In genomic region chr9:120557205-120557604, GRCh38 we compare ENCODE assay signal across 32 cellular contexts.
"Had no signal": no experiment of that assay in that cellular context is flagged by ENCODE, and none has a peak within 500 bp of the region (broad histone marks: within the 10 kb centered on the region; RNA-seq: fewer than 3 reads in every experiment).

No MANE protein-coding gene starts in this region.

- H3K27me3 ChIP-seq: brain microvascular endothelial cell, dorsolateral prefrontal cortex, gastroesophageal sphincter, heart right ventricle had no signal

- H3K27ac Mint-ChIP-seq: activated CD4-positive, alpha-beta memory T cell treated with anti-CD3 and anti-CD28 coated beads for 36 hours; activated CD4-positive, alpha-beta T cell treated with anti-CD3 and anti-CD28 coated beads for 36 hours; activated CD4-positive, alpha-beta T cell treated with anti-CD3 and anti-CD28 coated beads, Interleukin-2, amount 10 ng/mL, durations not matched to agents 24 days and 14 days; activated CD8-positive, alpha-beta memory T cell treated with anti-CD3 and anti-CD28 coated beads, Interleukin-2, amount 10 ng/mL, durations not matched to agents 7 days and 5 days; activated CD8-positive, alpha-beta T cell treated with anti-CD3 and anti-CD28 coated beads, Interleukin-2, amount 10 ng/mL, durations not matched to agents 7 days and 5 days; activated naive CD4-positive, alpha-beta T cell treated with anti-CD3 and anti-CD28 coated beads, Interleukin-2, amount 50 U/mL, for 24 hours; activated naive CD8-positive, alpha-beta T cell treated with anti-CD3 and anti-CD28 coated beads, Interleukin-2, amount 10 ng/mL, durations not matched to agents 7 days and 5 days; activated T-helper 1 cell treated with anti-CD3 and anti-CD28 coated beads, Interleukin-12 subunit alpha, Interleukin-12 subunit beta, Interleukin-2, Interleukin-4 antibody, amounts not matched to agents 30 ng/mL and 10 ng/mL and 1 ng/mL, durations not matched to agents 14 hours and 24 hours and 36 hours; activated T-helper 2 cell treated with anti-CD3 and anti-CD28 coated beads, Interferon-gamma antibody, Interleukin-2, Interleukin-4, amounts not matched to agents 10 μg/mL and 5 μg/mL and 100 μg/mL, durations not matched to agents 14 hours and 24 hours and 36 hours; dendritic cell treated with granulocyte-macrophage colony-stimulating factor and Interleukin-4, amounts not matched to agents 40 ng/mL and 50 ng/mL, for 4 days; endodermal cell had no signal

- FAIRE-seq: astrocyte, bronchial epithelial cell had no signal

- H3K4me3 Mint-ChIP-seq: activated CD4-positive, alpha-beta memory T cell treated with anti-CD3 and anti-CD28 coated beads for 36 hours; activated CD4-positive, alpha-beta T cell treated with anti-CD3 and anti-CD28 coated beads for 36 hours; activated CD4-positive, alpha-beta T cell treated with anti-CD3 and anti-CD28 coated beads, Interleukin-2, amount 10 ng/mL, durations not matched to agents 24 days and 14 days; activated CD8-positive, alpha-beta memory T cell treated with anti-CD3 and anti-CD28 coated beads, Interleukin-2, amount 10 ng/mL, durations not matched to agents 7 days and 5 days; activated CD8-positive, alpha-beta T cell treated with anti-CD3 and anti-CD28 coated beads, Interleukin-2, amount 10 ng/mL, durations not matched to agents 7 days and 5 days; activated naive CD4-positive, alpha-beta T cell treated with anti-CD3 and anti-CD28 coated beads, Interleukin-2, amount 50 U/mL, for 24 hours; activated naive CD8-positive, alpha-beta T cell treated with anti-CD3 and anti-CD28 coated beads, Interleukin-2, amount 10 ng/mL, durations not matched to agents 7 days and 5 days; activated T-helper 1 cell treated with anti-CD3 and anti-CD28 coated beads, Interleukin-12 subunit alpha, Interleukin-12 subunit beta, Interleukin-2, Interleukin-4 antibody, amounts not matched to agents 30 ng/mL and 10 ng/mL and 1 ng/mL, durations not matched to agents 14 hours and 24 hours and 36 hours; central memory CD8-positive, alpha-beta T cell; dendritic cell treated with granulocyte-macrophage colony-stimulating factor and Interleukin-4, amounts not matched to agents 40 ng/mL and 50 ng/mL, for 4 days; endodermal cell had no signal

- H3K4me3 ChIP-seq: coronary artery, dorsolateral prefrontal cortex, gastroesophageal sphincter, heart right ventricle had no signal

- ATAC-seq: activated CD4-positive, alpha-beta T cell treated with anti-CD3 and anti-CD28 coated beads for 36 hours; activated CD8-positive, alpha-beta memory T cell treated with anti-CD3 and anti-CD28 coated beads, Interleukin-2, amount 10 ng/mL, durations not matched to agents 7 days and 5 days; activated CD8-positive, alpha-beta T cell treated with anti-CD3 and anti-CD28 coated beads, Interleukin-2, amount 10 ng/mL, durations not matched to agents 7 days and 5 days; esophagus mucosa; gastroesophageal sphincter; heart right ventricle had no signal

- H3K4me1 ChIP-seq: gastroesophageal sphincter had no signal

- H3K9me3 Mint-ChIP-seq: activated CD4-positive, alpha-beta memory T cell treated with anti-CD3 and anti-CD28 coated beads for 36 hours; activated CD4-positive, alpha-beta T cell treated with anti-CD3 and anti-CD28 coated beads, Interleukin-2, amount 10 ng/mL, durations not matched to agents 24 days and 14 days; activated naive CD4-positive, alpha-beta T cell treated with anti-CD3 and anti-CD28 coated beads, Interleukin-2, amount 50 U/mL, for 24 hours; activated naive CD8-positive, alpha-beta T cell treated with anti-CD3 and anti-CD28 coated beads, Interleukin-2, amount 10 ng/mL, durations not matched to agents 7 days and 5 days; activated T-helper 1 cell treated with anti-CD3 and anti-CD28 coated beads, Interleukin-12 subunit alpha, Interleukin-12 subunit beta, Interleukin-2, Interleukin-4 antibody, amounts not matched to agents 30 ng/mL and 10 ng/mL and 1 ng/mL, durations not matched to agents 14 hours and 24 hours and 36 hours; central memory CD8-positive, alpha-beta T cell; dendritic cell treated with granulocyte-macrophage colony-stimulating factor and Interleukin-4, amounts not matched to agents 40 ng/mL and 50 ng/mL, for 4 days; endodermal cell had no signal

- H3K27ac ChIP-seq: brain microvascular endothelial cell, coronary artery, dorsolateral prefrontal cortex, gastroesophageal sphincter, heart right ventricle had no signal

- H3K9me3 ChIP-seq: gastroesophageal sphincter, heart right ventricle had no signal

- H3K4me1 Mint-ChIP-seq: activated CD4-positive, alpha-beta T cell treated with anti-CD3 and anti-CD28 coated beads for 36 hours; activated CD8-positive, alpha-beta memory T cell treated with anti-CD3 and anti-CD28 coated beads, Interleukin-2, amount 10 ng/mL, durations not matched to agents 7 days and 5 days; endodermal cell had no signal

- H3K27me3 Mint-ChIP-seq: activated CD4-positive, alpha-beta memory T cell treated with anti-CD3 and anti-CD28 coated beads for 36 hours; activated CD4-positive, alpha-beta T cell treated with anti-CD3 and anti-CD28 coated beads for 36 hours; activated CD4-positive, alpha-beta T cell treated with anti-CD3 and anti-CD28 coated beads, Interleukin-2, amount 10 ng/mL, durations not matched to agents 24 days and 14 days; activated CD8-positive, alpha-beta memory T cell treated with anti-CD3 and anti-CD28 coated beads, Interleukin-2, amount 10 ng/mL, durations not matched to agents 7 days and 5 days; activated naive CD4-positive, alpha-beta T cell treated with anti-CD3 and anti-CD28 coated beads, Interleukin-2, amount 50 U/mL, for 24 hours; activated naive CD8-positive, alpha-beta T cell treated with anti-CD3 and anti-CD28 coated beads, Interleukin-2, amount 10 ng/mL, durations not matched to agents 7 days and 5 days; central memory CD8-positive, alpha-beta T cell had no signal

- DNase-seq: activated CD4-positive, alpha-beta memory T cell treated with anti-CD3 and anti-CD28 coated beads for 36 hours; activated CD4-positive, alpha-beta T cell treated with anti-CD3 and anti-CD28 coated beads for 36 hours; activated CD4-positive, alpha-beta T cell treated with anti-CD3 and anti-CD28 coated beads, Interleukin-2, amount 10 ng/mL, durations not matched to agents 24 days and 14 days; activated CD4-positive, CD25-positive, alpha-beta regulatory T cell; activated CD4-positive, CD25-positive, alpha-beta regulatory T cell treated with anti-CD3 and anti-CD28 coated beads, Interleukin-2, amount 50 U/mL, for 72 hours; activated CD8-positive, alpha-beta memory T cell treated with anti-CD3 and anti-CD28 coated beads, Interleukin-2, amount 10 ng/mL, durations not matched to agents 7 days and 5 days; activated CD8-positive, alpha-beta memory T cell treated with anti-CD3 and anti-CD28 coated beads, Interleukin-2, amount 50 U/mL, for 4 hours; activated CD8-positive, alpha-beta T cell treated with anti-CD3 and anti-CD28 coated beads, Interleukin-2, amount 10 ng/mL, durations not matched to agents 7 days and 5 days; activated effector memory CD4-positive, alpha-beta T cell treated with anti-CD3 and anti-CD28 coated beads, Interleukin-2, amount 50 U/mL, for 16 hours; activated naive CD4-positive, alpha-beta T cell treated with Interleukin-2 at 50 U/mL for 16 hours; activated naive CD8-positive, alpha-beta T cell treated with anti-CD3 and anti-CD28 coated beads, Interleukin-2, amount 10 ng/mL, durations not matched to agents 7 days and 5 days; activated T-cell treated with anti-CD3 and anti-CD28 coated beads, Interleukin-2, amount 50 U/mL, for 1 hour; activated T-cell treated with anti-CD3 and anti-CD28 coated beads, Interleukin-2, amount 50 U/mL, for 48 hours; amniotic stem cell; anterior cingulate cortex; brain microvascular endothelial cell; dorsolateral prefrontal cortex; effector memory CD4-positive, alpha-beta T cell; endodermal cell; foreskin fibroblast; heart right ventricle; T-helper 2 cell had no signal

- H3K36me3 ChIP-seq: brain microvascular endothelial cell had no signal
